ENCODE assay signal across 20 cellular contexts in the genomic region with DNA sequence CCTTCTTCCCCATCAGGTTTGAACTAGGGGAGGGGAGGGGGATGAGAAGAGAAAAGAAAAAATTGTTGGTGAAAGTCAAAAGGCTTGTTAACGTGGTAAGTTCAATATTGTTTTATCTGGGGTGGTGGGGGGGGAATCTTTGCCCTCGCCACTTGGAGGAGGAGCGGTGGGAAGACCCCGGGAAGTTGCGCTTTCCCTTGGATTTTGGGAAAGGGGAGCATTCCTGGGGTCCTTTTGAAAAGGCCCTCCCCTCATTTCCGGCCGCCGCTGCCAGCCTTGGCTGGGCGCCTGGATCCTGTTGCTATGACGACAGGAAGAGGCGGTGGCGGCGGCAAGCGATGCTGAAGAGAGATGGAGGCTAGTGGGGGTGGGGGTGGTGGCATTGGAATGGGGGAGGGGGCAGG. TPM values are rescaled to one million over a fixed set of nuclear protein-coding genes. Genes with fewer than 3 reads are reported as not detected.
DNase-seq lines count a peak whose midpoint lies in the region; ATAC-seq and TF ChIP-seq lines count a peak whose summit lies in the region.
"Had no signal": no experiment of that assay in that cellular context is flagged by ENCODE, and none has a peak within 500 bp of the region (broad histone marks: within the 10 kb centered on the region; RNA-seq: fewer than 3 reads in every experiment).

No MANE protein-coding gene starts in this region.

- POLR2A ChIA-PET in CD8-positive, alpha-beta memory T cell (lab: Charles Lee) = no interaction called here

- H3K27ac ChIP-seq in iPS DF 6.9 (ENCODE audit: low read length) (no peak overlapping the region), heart left ventricle (no peak overlapping the region)
- H3K27ac ChIP-seq in CD8-positive, alpha-beta memory T cell (ENCODE audit: low read depth, low read length) = no peak overlapping the region
- H3K27ac ChIP-seq: epithelial cell of prostate, hepatocyte, pancreas, tibial artery had no signal

- DNase-seq in NCI-H2196 (lab: John Stamatoyannopoulos, UW; ENCODE audit: unreplicated experiment) = peak; percentile 61
- DNase-seq in NCI-H2196 treated with DMSO at 0.1 percent for 48 hours (lab: John Stamatoyannopoulos, UW; ENCODE audit: unreplicated experiment) = no peak
- DNase-seq in RPMI8226 = peak; percentile 47
- DNase-seq in iPS DF 6.9 (ENCODE audit: low read depth, low spot score) = no peak
- peak; percentile 63 for DNase-seq in retina
- no peak for DNase-seq in heart left ventricle
- DNase-seq in omental fat pad (ENCODE audit: low spot score) = no peak
- DNase-seq in CD8-positive, alpha-beta memory T cell = no peak
- DNase-seq: ACHN; activated CD8-positive, alpha-beta memory T cell treated with anti-CD3 and anti-CD28 coated beads for 24 hours; activated naive CD4-positive, alpha-beta T cell treated with Interleukin-2 at 50 U/mL for 16 hours; central memory CD4-positive, alpha-beta T cell; DND-41; NCI-H2081 treated with DMSO at 0.1 percent for 48 hours; tibial artery had no signal

- CTCF ChIA-PET in CD8-positive, alpha-beta memory T cell (lab: Charles Lee) = no interaction called here

- no peak for TF ChIP-seq POLR2A in heart left ventricle (IDR thresholded peaks at IDR 0.05)

- no peak for ATAC-seq in heart left ventricle
- ATAC-seq in omental fat pad (ENCODE audit: low FRiP score) = no peak
- ATAC-seq: pancreas had no signal

- H3K4me3 ChIP-seq in iPS DF 6.9 (ENCODE audit: low read length) = peak overlapping the region; percentile 3; the same call in 1 of the 2 replicates
- H3K4me3 ChIP-seq in heart left ventricle = no peak overlapping the region
- H3K4me3 ChIP-seq in CD8-positive, alpha-beta memory T cell (ENCODE audit: low read length) = no peak overlapping the region
- H3K4me3 ChIP-seq: hepatocyte, pancreas, tibial artery had no signal

- H3K9me3 ChIP-seq in iPS DF 6.9 (ENCODE audit: control insufficient read depth, insufficient read depth, low read length) (no peaks in the 10 kb centered on the region), heart left ventricle (peaks cover 0 to 3% (median 0%) of the 10 kb centered on the region in 12 donors)
- no peaks in the 10 kb centered on the region for H3K9me3 ChIP-seq in CD8-positive, alpha-beta memory T cell (ENCODE audit: low read length)
- H3K9me3 ChIP-seq: pancreas, tibial artery had no signal

- 100% methylated on average over 1 of the region's 14 CpGs for WGBS in iPS DF 6.9 (ENCODE audit: insufficient coverage, insufficient read length)
- 1 to 6% (median 2%) methylated on average over 12 to 14 of the region's 14 CpGs for WGBS in heart left ventricle, 4 donors

- peaks cover 3 to 8% (median 3%) of the 10 kb centered on the region in 3 donors for H3K4me1 Mint-ChIP-seq in CD8-positive, alpha-beta memory T cell
- H3K4me1 Mint-ChIP-seq: memory B cell had no signal

- TF ChIP-seq CTCF in heart left ventricle (IDR thresholded peaks at IDR 0.05) (no peak), omental fat pad (IDR thresholded peaks at IDR 0.05) (no peak)

- no peaks in the 10 kb centered on the region for H3K36me3 Mint-ChIP-seq in CD8-positive, alpha-beta memory T cell

- H3K27ac Mint-ChIP-seq in CD8-positive, alpha-beta memory T cell = no peak overlapping the region
- H3K27ac Mint-ChIP-seq: memory B cell had no signal

- H3K36me3 ChIP-seq in iPS DF 6.9 (ENCODE audit: control insufficient read depth, insufficient read depth, low read length) (no peaks in the 10 kb centered on the region), heart left ventricle (no peaks in the 10 kb centered on the region)
- no peaks in the 10 kb centered on the region for H3K36me3 ChIP-seq in CD8-positive, alpha-beta memory T cell (ENCODE audit: insufficient read depth, low read length)
- H3K36me3 ChIP-seq: pancreas, tibial artery had no signal

- H3K4me3 Mint-ChIP-seq in CD8-positive, alpha-beta memory T cell = no peak overlapping the region
- H3K4me3 Mint-ChIP-seq: memory B cell had no signal

- H3K9me3 Mint-ChIP-seq in CD8-positive, alpha-beta memory T cell = peaks cover 0 to 6% (median 0%) of the 10 kb centered on the region in 5 donors

- intact Hi-C loops in heart left ventricle (cut with DNase I) = no loop called here

- H3K27me3 ChIP-seq in iPS DF 6.9 (ENCODE audit: control insufficient read depth, insufficient read depth, low read length) (no peaks in the 10 kb centered on the region), heart left ventricle (peaks cover 33 to 90% (median 55%) of the 10 kb centered on the region in 9 donors)
- peaks cover 22% of the 10 kb centered on the region for H3K27me3 ChIP-seq in CD8-positive, alpha-beta memory T cell (ENCODE audit: insufficient read depth, low read length, poor library complexity, severe bottlenecking)
- H3K27me3 ChIP-seq: pancreas had no signal

- H3K27me3 Mint-ChIP-seq in CD8-positive, alpha-beta memory T cell = peaks cover 47 to 57% of the 10 kb centered on the region in 2 donors

- H3K4me1 ChIP-seq in iPS DF 6.9 (ENCODE audit: control insufficient read depth, insufficient read depth, low read length) (peaks cover 3% of the 10 kb centered on the region; the same call in 1 of the 2 replicates), heart left ventricle (peaks cover 0 to 5% (median 0%) of the 10 kb centered on the region in 12 donors)
- H3K4me1 ChIP-seq in CD8-positive, alpha-beta memory T cell (ENCODE audit: insufficient read depth, low read length) = no peaks in the 10 kb centered on the region
- H3K4me1 ChIP-seq: pancreas had no signal

RNA-seq across cellular contexts. Expression of a gene that starts 4.6 kb away (rescaled TPM):
- total RNA-seq in heart left ventricle (under 1 TPM in 5 of 9 donors, not detected in 4; 0.02 to 0.22 (median 0.10) TPM), omental fat pad (not detected)
- polyA plus RNA-seq in heart left ventricle = under 1 TPM; 0.06 to 0.15 TPM
- not detected for total RNA-seq in CD8-positive, alpha-beta memory T cell
- not detected for polyA plus RNA-seq in CD8-positive, alpha-beta memory T cell
- total RNA-seq: SK-MEL-5 had no signal

RNA-seq across cellular contexts. Expression of a gene that starts 33.3 kb away (rescaled TPM):
- total RNA-seq in heart left ventricle (not detected), omental fat pad (not detected)
- not detected for polyA plus RNA-seq in heart left ventricle
- not detected for total RNA-seq in CD8-positive, alpha-beta memory T cell
- not detected for polyA plus RNA-seq in CD8-positive, alpha-beta memory T cell
- total RNA-seq: pancreas, SK-MEL-5 had no signal
- polyA plus RNA-seq: hepatocyte, pancreas had no signal

RNA-seq across cellular contexts. Expression of a gene that starts 49.1 kb away (rescaled TPM):
- not detected for total RNA-seq in heart left ventricle
- not detected for polyA plus RNA-seq in heart left ventricle
- total RNA-seq in omental fat pad = not detected
- total RNA-seq in CD8-positive, alpha-beta memory T cell = not detected
- not detected for polyA plus RNA-seq in CD8-positive, alpha-beta memory T cell
- total RNA-seq: SK-MEL-5 had no signal

Comparison
In these comparisons a context has a peak if more than half of its experiments do, and no peak if none do; other contexts are left out.
1. DNase-seq: peak in NCI-H2196 (single experiment), RPMI8226 (single experiment) and retina (single experiment); none in NCI-H2196 treated with DMSO at 0.1 percent for 48 hours (single experiment), iPS DF 6.9 (single experiment), heart left ventricle (0 of 5), omental fat pad (single experiment) and CD8-positive, alpha-beta memory T cell (0 of 5).